ENCODE assay signal across 32 cellular contexts in the genomic region with DNA sequence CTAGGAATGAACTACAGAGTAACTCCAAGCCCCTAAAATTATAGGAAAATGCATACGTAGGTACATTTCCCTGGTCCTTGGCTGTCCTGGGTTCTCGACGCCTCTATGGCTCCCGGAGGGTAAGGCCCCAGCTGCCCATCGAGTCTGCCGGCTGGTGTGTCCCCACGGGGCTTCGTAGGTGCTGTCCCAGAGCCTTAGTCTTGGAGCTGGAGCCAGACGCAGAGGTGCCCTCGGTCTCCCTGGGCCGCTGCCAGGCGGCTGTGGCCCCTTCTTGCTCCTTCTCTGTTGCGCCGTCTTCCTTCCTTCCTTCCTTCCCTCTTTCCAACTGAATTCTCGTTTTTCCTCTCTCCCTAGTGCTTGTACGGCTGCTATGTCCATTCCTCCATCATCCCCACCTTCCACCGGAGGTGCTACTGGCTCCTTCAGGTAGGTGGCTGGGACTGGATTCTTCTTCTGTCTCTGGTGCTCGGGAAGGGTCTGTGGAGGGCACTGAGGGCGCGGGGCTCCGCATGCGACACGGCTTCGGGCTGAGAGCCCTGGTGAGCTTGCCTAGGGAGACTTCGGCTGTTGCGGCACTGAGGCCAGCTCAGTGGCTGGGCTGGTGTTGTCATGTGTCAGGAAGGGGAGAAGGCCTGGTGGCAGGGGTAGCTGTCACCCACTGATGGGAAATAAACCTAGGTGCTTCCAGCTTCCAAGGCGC.
"Had no signal": no experiment of that assay in that cellular context is flagged by ENCODE, and none has a peak within 500 bp of the region (broad histone marks: within the 10 kb centered on the region; RNA-seq: fewer than 3 reads in every experiment).

No MANE protein-coding gene starts in this region.

- H3K36me3 ChIP-seq: adrenal gland, brain microvascular endothelial cell, breast epithelium had no signal

- H3K27ac Mint-ChIP-seq: activated B cell treated with CpG ODN at 0.5 μM for 24 hours; activated CD4-positive, alpha-beta memory T cell treated with anti-CD3 and anti-CD28 coated beads for 36 hours; activated CD4-positive, alpha-beta T cell treated with anti-CD3 and anti-CD28 coated beads, Interleukin-2, amount 10 ng/mL, durations not matched to agents 24 days and 14 days; activated CD8-positive, alpha-beta T cell treated with anti-CD3 and anti-CD28 coated beads for 36 hours; activated naive CD4-positive, alpha-beta T cell treated with anti-CD3 and anti-CD28 coated beads, Interleukin-2, amount 10 ng/mL, durations not matched to agents 7 days and 5 days; activated naive CD4-positive, alpha-beta T cell treated with anti-CD3 and anti-CD28 coated beads, Interleukin-2, amount 50 U/mL, for 24 hours; activated naive CD8-positive, alpha-beta T cell treated with anti-CD3 and anti-CD28 coated beads for 36 hours; activated T-helper 2 cell treated with anti-CD3 and anti-CD28 coated beads, Interferon-gamma antibody, Interleukin-2, Interleukin-4, amounts not matched to agents 10 μg/mL and 5 μg/mL and 100 μg/mL, durations not matched to agents 14 hours and 24 hours and 36 hours; T-helper 1 cell treated with Interleukin-12 subunit alpha and Interleukin-12 subunit beta and Interleukin-4 antibody, amounts not matched to agents 30 μg/mL and 1 μg/mL, for 36 hours; T-helper 2 cell treated with Interferon-gamma antibody and Interleukin-4, amounts not matched to agents 5 μg/mL and 100 μg/mL, for 36 hours had no signal

- H3K4me3 ChIP-seq: adrenal gland, body of pancreas, breast epithelium had no signal

- H3K4me1 ChIP-seq: body of pancreas had no signal

- H3K27me3 Mint-ChIP-seq: activated B cell treated with CpG ODN at 0.5 μM for 24 hours; activated CD4-positive, alpha-beta T cell treated with anti-CD3 and anti-CD28 coated beads, Interleukin-2, amount 10 ng/mL, durations not matched to agents 24 days and 14 days; activated CD8-positive, alpha-beta T cell treated with anti-CD3 and anti-CD28 coated beads for 36 hours; activated naive CD4-positive, alpha-beta T cell treated with anti-CD3 and anti-CD28 coated beads, Interleukin-2, amount 50 U/mL, for 24 hours had no signal

- H3K9me3 Mint-ChIP-seq: activated B cell treated with CpG ODN at 0.5 μM for 24 hours; activated CD4-positive, alpha-beta memory T cell treated with anti-CD3 and anti-CD28 coated beads for 36 hours; activated CD4-positive, alpha-beta T cell treated with anti-CD3 and anti-CD28 coated beads, Interleukin-2, amount 10 ng/mL, durations not matched to agents 24 days and 14 days; activated CD8-positive, alpha-beta T cell treated with anti-CD3 and anti-CD28 coated beads for 36 hours; activated naive CD4-positive, alpha-beta T cell treated with anti-CD3 and anti-CD28 coated beads, Interleukin-2, amount 10 ng/mL, durations not matched to agents 7 days and 5 days; activated naive CD4-positive, alpha-beta T cell treated with anti-CD3 and anti-CD28 coated beads, Interleukin-2, amount 50 U/mL, for 24 hours; activated naive CD8-positive, alpha-beta T cell treated with anti-CD3 and anti-CD28 coated beads for 36 hours; activated T-cell treated with anti-CD3 and anti-CD28 coated beads, Interleukin-2, amount 50 U/mL, for 4 hours; activated T-helper 2 cell treated with anti-CD3 and anti-CD28 coated beads, Interferon-gamma antibody, Interleukin-2, Interleukin-4, amounts not matched to agents 10 μg/mL and 5 μg/mL and 100 μg/mL, durations not matched to agents 14 hours and 24 hours and 36 hours; T-helper 1 cell treated with Interleukin-12 subunit alpha and Interleukin-12 subunit beta and Interleukin-4 antibody, amounts not matched to agents 30 μg/mL and 1 μg/mL, for 36 hours; T-helper 2 cell treated with Interferon-gamma antibody and Interleukin-4, amounts not matched to agents 5 μg/mL and 100 μg/mL, for 36 hours had no signal

- H3K36me3 Mint-ChIP-seq: activated CD4-positive, alpha-beta memory T cell treated with anti-CD3 and anti-CD28 coated beads for 36 hours; activated naive CD4-positive, alpha-beta T cell treated with anti-CD3 and anti-CD28 coated beads, Interleukin-2, amount 10 ng/mL, durations not matched to agents 7 days and 5 days; activated naive CD4-positive, alpha-beta T cell treated with anti-CD3 and anti-CD28 coated beads, Interleukin-2, amount 50 U/mL, for 24 hours; activated naive CD8-positive, alpha-beta T cell treated with anti-CD3 and anti-CD28 coated beads for 36 hours had no signal

- H3K27ac ChIP-seq: adrenal gland, body of pancreas, brain microvascular endothelial cell, breast epithelium, VCaP had no signal

- DNase-seq: activated B cell treated with CpG ODN at 0.5 μM for 24 hours; activated CD4-positive, alpha-beta memory T cell treated with anti-CD3 and anti-CD28 coated beads for 36 hours; activated CD4-positive, alpha-beta T cell treated with anti-CD3 and anti-CD28 coated beads for 4 hours; activated CD4-positive, alpha-beta T cell treated with anti-CD3 and anti-CD28 coated beads, Interleukin-2, amount 10 ng/mL, durations not matched to agents 24 days and 14 days; activated CD4-positive, alpha-beta T cell treated with anti-CD3 and anti-CD28 coated beads, Interleukin-2, amount 50 U/mL, for 1 hour; activated CD4-positive, alpha-beta T cell treated with anti-CD3 and anti-CD28 coated beads, Interleukin-2, amount 50 U/mL, for 4 hours; activated CD4-positive, CD25-positive, alpha-beta regulatory T cell treated with anti-CD3 and anti-CD28 coated beads, Interleukin-2, amount 50 U/mL, for 72 hours; activated CD8-positive, alpha-beta memory T cell treated with anti-CD3 and anti-CD28 coated beads, Interleukin-2, amount 50 U/mL, for 4 hours; activated CD8-positive, alpha-beta T cell treated with anti-CD3 and anti-CD28 coated beads for 36 hours; activated effector memory CD4-positive, alpha-beta T cell treated with Interleukin-2 at 50 U/mL for 16 hours; activated gamma-delta T cell; activated naive CD4-positive, alpha-beta T cell treated with anti-CD3 and anti-CD28 coated beads, Interleukin-2, amount 10 ng/mL, durations not matched to agents 7 days and 5 days; activated naive CD4-positive, alpha-beta T cell treated with Interleukin-2 at 50 U/mL for 16 hours; activated naive CD8-positive, alpha-beta T cell treated with anti-CD3 and anti-CD28 coated beads for 36 hours; activated T-cell treated with anti-CD3 and anti-CD28 coated beads for 4 hours; activated T-cell treated with anti-CD3 and anti-CD28 coated beads, Interleukin-2, amount 50 U/mL, for 1 hour; activated T-cell treated with anti-CD3 and anti-CD28 coated beads, Interleukin-2, amount 50 U/mL, for 4 hours; adrenal gland; amniotic stem cell; aorta; body of pancreas; brain microvascular endothelial cell; central memory CD4-positive, alpha-beta T cell; T-helper 1 cell; T-helper 2 cell; T-helper 9 cell had no signal

- H3K4me1 Mint-ChIP-seq: activated B cell treated with CpG ODN at 0.5 μM for 24 hours; activated CD4-positive, alpha-beta T cell treated with anti-CD3 and anti-CD28 coated beads, Interleukin-2, amount 10 ng/mL, durations not matched to agents 24 days and 14 days; activated naive CD4-positive, alpha-beta T cell treated with anti-CD3 and anti-CD28 coated beads, Interleukin-2, amount 10 ng/mL, durations not matched to agents 7 days and 5 days; activated naive CD4-positive, alpha-beta T cell treated with anti-CD3 and anti-CD28 coated beads, Interleukin-2, amount 50 U/mL, for 24 hours; activated naive CD8-positive, alpha-beta T cell treated with anti-CD3 and anti-CD28 coated beads for 36 hours had no signal

- H3K9me3 ChIP-seq: adrenal gland, body of pancreas, breast epithelium had no signal

- H3K27me3 ChIP-seq: adrenal gland, body of pancreas, brain microvascular endothelial cell, breast epithelium had no signal

- ATAC-seq: activated CD8-positive, alpha-beta T cell treated with anti-CD3 and anti-CD28 coated beads for 36 hours; activated T-cell treated with anti-CD3 and anti-CD28 coated beads, Interleukin-2, amount 50 U/mL, for 4 hours; body of pancreas had no signal

- H3K4me3 Mint-ChIP-seq: activated B cell treated with CpG ODN at 0.5 μM for 24 hours; activated CD4-positive, alpha-beta memory T cell treated with anti-CD3 and anti-CD28 coated beads for 36 hours; activated CD4-positive, alpha-beta T cell treated with anti-CD3 and anti-CD28 coated beads, Interleukin-2, amount 10 ng/mL, durations not matched to agents 24 days and 14 days; activated CD8-positive, alpha-beta T cell treated with anti-CD3 and anti-CD28 coated beads for 36 hours; activated naive CD4-positive, alpha-beta T cell treated with anti-CD3 and anti-CD28 coated beads, Interleukin-2, amount 10 ng/mL, durations not matched to agents 7 days and 5 days; activated naive CD4-positive, alpha-beta T cell treated with anti-CD3 and anti-CD28 coated beads, Interleukin-2, amount 50 U/mL, for 24 hours; activated naive CD8-positive, alpha-beta T cell treated with anti-CD3 and anti-CD28 coated beads for 36 hours; activated T-cell treated with anti-CD3 and anti-CD28 coated beads, Interleukin-2, amount 50 U/mL, for 4 hours; T-helper 1 cell treated with Interleukin-12 subunit alpha and Interleukin-12 subunit beta and Interleukin-4 antibody, amounts not matched to agents 30 μg/mL and 1 μg/mL, for 36 hours; T-helper 2 cell treated with Interferon-gamma antibody and Interleukin-4, amounts not matched to agents 5 μg/mL and 100 μg/mL, for 36 hours had no signal
